In the genomic region with DNA sequence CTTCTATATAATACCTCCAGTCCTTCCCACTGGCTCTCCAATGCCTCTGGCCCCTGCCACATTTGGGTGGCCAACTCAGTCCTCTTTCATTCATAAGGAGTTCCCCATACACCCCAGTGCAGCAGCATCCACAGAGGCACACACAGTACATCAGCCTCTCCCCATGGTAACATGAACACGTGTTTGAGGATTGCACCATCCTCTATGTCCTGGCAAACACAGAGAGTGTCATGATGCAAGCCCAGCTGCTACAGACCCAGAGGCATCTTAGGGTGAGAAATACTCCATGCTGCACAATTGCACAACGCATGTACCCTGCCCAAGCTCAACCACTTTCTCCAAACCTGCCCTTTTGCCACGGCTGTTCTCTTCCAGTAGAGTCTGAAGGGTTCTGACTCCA, we compare ENCODE assay signal across 12 cellular contexts. TPM values are rescaled to one million over a fixed set of nuclear protein-coding genes. Genes with fewer than 3 reads are reported as not detected.
A peak's percentile ranks its signal among the peaks of the same experiment; 100 is the strongest.
DNase-seq lines count a peak whose midpoint lies in the region; ATAC-seq and TF ChIP-seq lines count a peak whose summit lies in the region.
"Had no signal": no experiment of that assay in that cellular context is flagged by ENCODE, and none has a peak within 500 bp of the region (broad histone marks: within the 10 kb centered on the region; RNA-seq: fewer than 3 reads in every experiment).

No MANE protein-coding gene starts in this region.

- POLR2A ChIA-PET in CD8-positive, alpha-beta memory T cell (lab: Charles Lee) = no interaction called here

- H3K36me3 ChIP-seq in MG63 (no peaks in the 10 kb centered on the region), mucosa of descending colon (ENCODE audit: low read depth) (no peaks in the 10 kb centered on the region)
- H3K36me3 ChIP-seq in CD8-positive, alpha-beta memory T cell (ENCODE audit: insufficient read depth, low read length) = no peaks in the 10 kb centered on the region

- H3K9me3 Mint-ChIP-seq in activated naive CD8-positive, alpha-beta T cell treated with anti-CD3 and anti-CD28 coated beads for 36 hours = no peaks in the 10 kb centered on the region
- H3K9me3 Mint-ChIP-seq in CD8-positive, alpha-beta memory T cell = no peaks in the 10 kb centered on the region

- H3K4me1 ChIP-seq in mucosa of descending colon (ENCODE audit: low read depth) = no peaks in the 10 kb centered on the region
- peaks cover 3% of the 10 kb centered on the region for H3K4me1 ChIP-seq in CD8-positive, alpha-beta memory T cell (ENCODE audit: insufficient read depth, low read length)

- intact Hi-C loops in mucosa of descending colon (cut with DNase I, micrococcal nuclease) = loop anchor here in 1 of 2 donors (10.0 kb wide), 1 partner anchor 1031 kb away; no protein-coding TSS in a partner anchor

- no peak overlapping the region for H3K27ac Mint-ChIP-seq in activated naive CD8-positive, alpha-beta T cell treated with anti-CD3 and anti-CD28 coated beads for 36 hours
- no peak overlapping the region for H3K27ac Mint-ChIP-seq in CD8-positive, alpha-beta memory T cell

- CTCF ChIA-PET in CD8-positive, alpha-beta memory T cell (lab: Charles Lee) = interaction anchor here (3.1 to 5.3 kb wide), 2 partner anchors 10 to 1029 kb away, joined by 11 to 24 read pairs; no protein-coding TSS in a partner anchor

- H3K4me3 Mint-ChIP-seq in activated naive CD8-positive, alpha-beta T cell treated with anti-CD3 and anti-CD28 coated beads for 36 hours = no peak overlapping the region
- no peak overlapping the region for H3K4me3 Mint-ChIP-seq in CD8-positive, alpha-beta memory T cell

- H3K27me3 Mint-ChIP-seq in activated naive CD8-positive, alpha-beta T cell treated with anti-CD3 and anti-CD28 coated beads for 36 hours = peaks cover 22% of the 10 kb centered on the region
- peaks cover 33 to 75% of the 10 kb centered on the region in 2 donors for H3K27me3 Mint-ChIP-seq in CD8-positive, alpha-beta memory T cell

- ATAC-seq in mucosa of descending colon = peak; percentile 57
- ATAC-seq in SK-N-SH treated with all-trans-retinoic acid at 6 μM for 48 hours = no peak

- no peak overlapping the region for H3K27ac ChIP-seq in CD8-positive, alpha-beta memory T cell (ENCODE audit: low read depth, low read length)
- H3K27ac ChIP-seq: SK-N-MC had no signal

- H3K4me3 ChIP-seq in MG63 (no peak overlapping the region), choroid plexus epithelial cell (ENCODE audit: low read depth, low read length) (no peak overlapping the region), mucosa of descending colon (no peak overlapping the region)
- no peak overlapping the region for H3K4me3 ChIP-seq in CD8-positive, alpha-beta memory T cell (ENCODE audit: low read length)
- H3K4me3 ChIP-seq: SK-N-MC had no signal

- peaks cover 12% of the 10 kb centered on the region for H3K4me1 Mint-ChIP-seq in activated naive CD8-positive, alpha-beta T cell treated with anti-CD3 and anti-CD28 coated beads for 36 hours
- H3K4me1 Mint-ChIP-seq in CD8-positive, alpha-beta memory T cell = peaks cover 0 to 3% (median 0%) of the 10 kb centered on the region in 3 donors

- DNase-seq in AG08395 (ENCODE audit: low spot score) (peak; percentile 94), MG63 (peak; percentile 54), choroid plexus epithelial cell (ENCODE audit: low read depth) (peak; percentile 99), mucosa of descending colon (peak in 1 of 3 donors; percentile 34), NCI-H2081 (lab: John Stamatoyannopoulos, UW) (no peak)
- no peak for DNase-seq in activated naive CD8-positive, alpha-beta T cell treated with anti-CD3 and anti-CD28 coated beads for 36 hours
- DNase-seq in CD8-positive, alpha-beta memory T cell = no peak
- DNase-seq: activated effector memory CD4-positive, alpha-beta T cell treated with anti-CD3 and anti-CD28 coated beads, Interleukin-2, amount 50 U/mL, for 16 hours; DND-41; stimulated activated CD4-positive, alpha-beta T cell treated with anti-CD3 and anti-CD28 coated beads, Interleukin-4, amount 100 ng/mL, for 4 hours had no signal

- H3K27me3 ChIP-seq in MG63 = no peaks in the 10 kb centered on the region
- peaks cover 4% of the 10 kb centered on the region for H3K27me3 ChIP-seq in CD8-positive, alpha-beta memory T cell (ENCODE audit: insufficient read depth, low read length, poor library complexity, severe bottlenecking)

- H3K36me3 Mint-ChIP-seq in activated naive CD8-positive, alpha-beta T cell treated with anti-CD3 and anti-CD28 coated beads for 36 hours = no peaks in the 10 kb centered on the region
- no peaks in the 10 kb centered on the region for H3K36me3 Mint-ChIP-seq in CD8-positive, alpha-beta memory T cell

- TF ChIP-seq CTCF in choroid plexus epithelial cell (conservative IDR thresholded peaks at IDR 0.05; ENCODE audit: low read depth, low read length) (no peak), mucosa of descending colon (IDR thresholded peaks at IDR 0.05) (no peak)

- no peaks in the 10 kb centered on the region for H3K9me3 ChIP-seq in MG63
- no peaks in the 10 kb centered on the region for H3K9me3 ChIP-seq in mucosa of descending colon
- H3K9me3 ChIP-seq in CD8-positive, alpha-beta memory T cell (ENCODE audit: low read length) = no peaks in the 10 kb centered on the region

TF ChIP-seq in SK-N-SH treated with all-trans-retinoic acid at 6 μM for 48 hours, 23 proteins besides CTCF, POLR2A, EP300 and RAD21 (continues in another document):
- TF ChIP-seq BACH2 (CRISPR knock-in tag; IDR thresholded peaks at IDR 0.05; ENCODE audit: borderline replicate concordance) (no peak), ARNTL (CRISPR knock-in tag; IDR thresholded peaks at IDR 0.05; ENCODE audit: borderline replicate concordance, low read depth) (no peak), OSR1 (CRISPR knock-in tag; IDR thresholded peaks at IDR 0.05) (no peak), CREB5 (CRISPR knock-in tag; IDR thresholded peaks at IDR 0.05; ENCODE audit: low read depth) (no peak), PPARA (CRISPR knock-in tag; IDR thresholded peaks at IDR 0.05; ENCODE audit: borderline replicate concordance) (no peak), CSDC2 (CRISPR knock-in tag; IDR thresholded peaks at IDR 0.05) (no peak), PATZ1 (CRISPR knock-in tag; IDR thresholded peaks at IDR 0.05; ENCODE audit: borderline replicate concordance) (no peak)
- TF ChIP-seq, protein P1, sequence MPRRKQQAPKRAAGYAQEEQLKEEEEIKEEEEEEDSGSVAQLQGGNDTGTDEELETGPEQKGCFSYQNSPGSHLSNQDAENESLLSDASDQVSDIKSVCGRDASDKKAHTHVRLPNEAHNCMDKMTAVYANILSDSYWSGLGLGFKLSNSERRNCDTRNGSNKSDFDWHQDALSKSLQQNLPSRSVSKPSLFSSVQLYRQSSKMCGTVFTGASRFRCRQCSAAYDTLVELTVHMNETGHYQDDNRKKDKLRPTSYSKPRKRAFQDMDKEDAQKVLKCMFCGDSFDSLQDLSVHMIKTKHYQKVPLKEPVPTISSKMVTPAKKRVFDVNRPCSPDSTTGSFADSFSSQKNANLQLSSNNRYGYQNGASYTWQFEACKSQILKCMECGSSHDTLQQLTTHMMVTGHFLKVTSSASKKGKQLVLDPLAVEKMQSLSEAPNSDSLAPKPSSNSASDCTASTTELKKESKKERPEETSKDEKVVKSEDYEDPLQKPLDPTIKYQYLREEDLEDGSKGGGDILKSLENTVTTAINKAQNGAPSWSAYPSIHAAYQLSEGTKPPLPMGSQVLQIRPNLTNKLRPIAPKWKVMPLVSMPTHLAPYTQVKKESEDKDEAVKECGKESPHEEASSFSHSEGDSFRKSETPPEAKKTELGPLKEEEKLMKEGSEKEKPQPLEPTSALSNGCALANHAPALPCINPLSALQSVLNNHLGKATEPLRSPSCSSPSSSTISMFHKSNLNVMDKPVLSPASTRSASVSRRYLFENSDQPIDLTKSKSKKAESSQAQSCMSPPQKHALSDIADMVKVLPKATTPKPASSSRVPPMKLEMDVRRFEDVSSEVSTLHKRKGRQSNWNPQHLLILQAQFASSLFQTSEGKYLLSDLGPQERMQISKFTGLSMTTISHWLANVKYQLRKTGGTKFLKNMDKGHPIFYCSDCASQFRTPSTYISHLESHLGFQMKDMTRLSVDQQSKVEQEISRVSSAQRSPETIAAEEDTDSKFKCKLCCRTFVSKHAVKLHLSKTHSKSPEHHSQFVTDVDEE (CRISPR knock-in tag; IDR thresholded peaks at IDR 0.05) = no peak

RNA-seq across cellular contexts. Expression of gene IGFBP5, which starts 11.5 kb away (rescaled TPM):
- total RNA-seq in MG63 (2014; rRNA removed; shearing (Covaris generic); ENCODE audit: low replicate concordance) = 1.8 and 3.8 TPM in 2 replicates
- 100 to 1,000 TPM in 1 of 3 donors, 10 to 100 TPM in 2; 36.4 to 628 (median 95.9) TPM for total RNA-seq in mucosa of descending colon
- not detected for total RNA-seq in activated naive CD8-positive, alpha-beta T cell treated with anti-CD3 and anti-CD28 coated beads for 36 hours
- not detected for total RNA-seq in CD8-positive, alpha-beta memory T cell
- not detected for polyA plus RNA-seq in CD8-positive, alpha-beta memory T cell

RNA-seq across cellular contexts. Expression of gene IGFBP2, which starts 50.6 kb away (rescaled TPM):
- total RNA-seq in MG63 (2014; rRNA removed; shearing (Covaris generic); ENCODE audit: low replicate concordance) = 191 and 249 TPM in 2 replicates
- total RNA-seq in mucosa of descending colon = 10 to 100 TPM; 26.7 to 62.1 (median 57.2) TPM
- total RNA-seq in activated naive CD8-positive, alpha-beta T cell treated with anti-CD3 and anti-CD28 coated beads for 36 hours = 10 to 100 TPM; 38.2 to 39.1 TPM
- total RNA-seq in CD8-positive, alpha-beta memory T cell = 1 to 10 TPM in 1 of 2 experiments, under 1 TPM in 1; 0.84 to 1.1 TPM
- polyA plus RNA-seq in CD8-positive, alpha-beta memory T cell = 1.2 TPM

Comparison
In these comparisons a context has a peak if more than half of its experiments do, and no peak if none do; other contexts are left out.
1. DNase-seq: peak in AG08395 (single experiment), MG63 (single experiment) and choroid plexus epithelial cell (single experiment); none in NCI-H2081 (0 of 2), activated naive CD8-positive, alpha-beta T cell treated with anti-CD3 and anti-CD28 coated beads for 36 hours (single experiment) and CD8-positive, alpha-beta memory T cell (0 of 5).
2. RNA of gene IGFBP2, which starts 50.6 kb away (total RNA-seq): 191 to 249 TPM in MG63, 26.7 to 62.1 TPM in mucosa of descending colon and 38.2 to 39.1 TPM in activated naive CD8-positive, alpha-beta T cell treated with anti-CD3 and anti-CD28 coated beads for 36 hours; 0.84 to 1.1 TPM in CD8-positive, alpha-beta memory T cell; every median in the first group is over 10 times any median in the second.